Comparison of ENCODE assay signal across 1 cellular context in the genomic region with DNA sequence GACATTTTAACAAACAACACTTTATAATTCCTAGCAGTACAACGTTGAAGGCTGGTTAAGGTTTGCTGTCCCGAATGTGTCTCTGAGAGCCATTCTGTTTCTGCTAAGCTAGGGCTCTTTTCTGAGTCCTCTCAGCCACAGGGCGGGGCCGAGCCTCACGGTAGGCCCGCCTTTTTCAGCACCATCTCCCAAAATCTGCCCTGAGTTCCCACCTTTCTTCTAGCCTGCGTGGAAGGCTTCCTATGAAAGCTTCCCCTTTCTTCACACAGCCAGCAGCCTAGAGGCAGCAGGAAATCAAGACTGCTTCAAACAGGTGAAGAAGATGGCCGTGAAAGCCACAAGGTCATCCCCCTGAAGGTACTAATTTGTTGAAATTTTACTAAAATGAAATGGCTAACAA.
TF ChIP-seq lines count a peak whose summit lies in the region.

No MANE protein-coding gene starts in this region.

TF ChIP-seq in GM23338, 12 proteins besides CTCF, POLR2A, EP300 and RAD21:
- TF ChIP-seq STAT1 (IDR thresholded peaks at IDR 0.05; ENCODE audit: unreplicated experiment) (no peak), EZH2phosphoT487 (IDR thresholded peaks at IDR 0.05; ENCODE audit: unreplicated experiment) (no peak), ZNF331 (CRISPR knock-in tag; IDR thresholded peaks at IDR 0.05; ENCODE audit: low read depth) (no peak), NANOG (IDR thresholded peaks at IDR 0.05; ENCODE audit: borderline replicate concordance) (no peak), EZH2 (IDR thresholded peaks at IDR 0.05; ENCODE audit: low read depth, unreplicated experiment) (no peak), POLR2AphosphoS5 (IDR thresholded peaks at IDR 0.05; ENCODE audit: low read depth) (no peak), CREB1 (CRISPR knock-in tag; IDR thresholded peaks at IDR 0.05; ENCODE audit: low read depth) (no peak), ZNF114 (CRISPR knock-in tag; IDR thresholded peaks at IDR 0.05) (no peak), JUNB (IDR thresholded peaks at IDR 0.05; ENCODE audit: unreplicated experiment) (no peak)
- TF ChIP-seq, protein P1, sequence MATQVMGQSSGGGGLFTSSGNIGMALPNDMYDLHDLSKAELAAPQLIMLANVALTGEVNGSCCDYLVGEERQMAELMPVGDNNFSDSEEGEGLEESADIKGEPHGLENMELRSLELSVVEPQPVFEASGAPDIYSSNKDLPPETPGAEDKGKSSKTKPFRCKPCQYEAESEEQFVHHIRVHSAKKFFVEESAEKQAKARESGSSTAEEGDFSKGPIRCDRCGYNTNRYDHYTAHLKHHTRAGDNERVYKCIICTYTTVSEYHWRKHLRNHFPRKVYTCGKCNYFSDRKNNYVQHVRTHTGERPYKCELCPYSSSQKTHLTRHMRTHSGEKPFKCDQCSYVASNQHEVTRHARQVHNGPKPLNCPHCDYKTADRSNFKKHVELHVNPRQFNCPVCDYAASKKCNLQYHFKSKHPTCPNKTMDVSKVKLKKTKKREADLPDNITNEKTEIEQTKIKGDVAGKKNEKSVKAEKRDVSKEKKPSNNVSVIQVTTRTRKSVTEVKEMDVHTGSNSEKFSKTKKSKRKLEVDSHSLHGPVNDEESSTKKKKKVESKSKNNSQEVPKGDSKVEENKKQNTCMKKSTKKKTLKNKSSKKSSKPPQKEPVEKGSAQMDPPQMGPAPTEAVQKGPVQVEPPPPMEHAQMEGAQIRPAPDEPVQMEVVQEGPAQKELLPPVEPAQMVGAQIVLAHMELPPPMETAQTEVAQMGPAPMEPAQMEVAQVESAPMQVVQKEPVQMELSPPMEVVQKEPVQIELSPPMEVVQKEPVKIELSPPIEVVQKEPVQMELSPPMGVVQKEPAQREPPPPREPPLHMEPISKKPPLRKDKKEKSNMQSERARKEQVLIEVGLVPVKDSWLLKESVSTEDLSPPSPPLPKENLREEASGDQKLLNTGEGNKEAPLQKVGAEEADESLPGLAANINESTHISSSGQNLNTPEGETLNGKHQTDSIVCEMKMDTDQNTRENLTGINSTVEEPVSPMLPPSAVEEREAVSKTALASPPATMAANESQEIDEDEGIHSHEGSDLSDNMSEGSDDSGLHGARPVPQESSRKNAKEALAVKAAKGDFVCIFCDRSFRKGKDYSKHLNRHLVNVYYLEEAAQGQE (IDR thresholded peaks at IDR 0.05; ENCODE audit: unreplicated experiment): no peak
- TF ChIP-seq, protein P2, sequence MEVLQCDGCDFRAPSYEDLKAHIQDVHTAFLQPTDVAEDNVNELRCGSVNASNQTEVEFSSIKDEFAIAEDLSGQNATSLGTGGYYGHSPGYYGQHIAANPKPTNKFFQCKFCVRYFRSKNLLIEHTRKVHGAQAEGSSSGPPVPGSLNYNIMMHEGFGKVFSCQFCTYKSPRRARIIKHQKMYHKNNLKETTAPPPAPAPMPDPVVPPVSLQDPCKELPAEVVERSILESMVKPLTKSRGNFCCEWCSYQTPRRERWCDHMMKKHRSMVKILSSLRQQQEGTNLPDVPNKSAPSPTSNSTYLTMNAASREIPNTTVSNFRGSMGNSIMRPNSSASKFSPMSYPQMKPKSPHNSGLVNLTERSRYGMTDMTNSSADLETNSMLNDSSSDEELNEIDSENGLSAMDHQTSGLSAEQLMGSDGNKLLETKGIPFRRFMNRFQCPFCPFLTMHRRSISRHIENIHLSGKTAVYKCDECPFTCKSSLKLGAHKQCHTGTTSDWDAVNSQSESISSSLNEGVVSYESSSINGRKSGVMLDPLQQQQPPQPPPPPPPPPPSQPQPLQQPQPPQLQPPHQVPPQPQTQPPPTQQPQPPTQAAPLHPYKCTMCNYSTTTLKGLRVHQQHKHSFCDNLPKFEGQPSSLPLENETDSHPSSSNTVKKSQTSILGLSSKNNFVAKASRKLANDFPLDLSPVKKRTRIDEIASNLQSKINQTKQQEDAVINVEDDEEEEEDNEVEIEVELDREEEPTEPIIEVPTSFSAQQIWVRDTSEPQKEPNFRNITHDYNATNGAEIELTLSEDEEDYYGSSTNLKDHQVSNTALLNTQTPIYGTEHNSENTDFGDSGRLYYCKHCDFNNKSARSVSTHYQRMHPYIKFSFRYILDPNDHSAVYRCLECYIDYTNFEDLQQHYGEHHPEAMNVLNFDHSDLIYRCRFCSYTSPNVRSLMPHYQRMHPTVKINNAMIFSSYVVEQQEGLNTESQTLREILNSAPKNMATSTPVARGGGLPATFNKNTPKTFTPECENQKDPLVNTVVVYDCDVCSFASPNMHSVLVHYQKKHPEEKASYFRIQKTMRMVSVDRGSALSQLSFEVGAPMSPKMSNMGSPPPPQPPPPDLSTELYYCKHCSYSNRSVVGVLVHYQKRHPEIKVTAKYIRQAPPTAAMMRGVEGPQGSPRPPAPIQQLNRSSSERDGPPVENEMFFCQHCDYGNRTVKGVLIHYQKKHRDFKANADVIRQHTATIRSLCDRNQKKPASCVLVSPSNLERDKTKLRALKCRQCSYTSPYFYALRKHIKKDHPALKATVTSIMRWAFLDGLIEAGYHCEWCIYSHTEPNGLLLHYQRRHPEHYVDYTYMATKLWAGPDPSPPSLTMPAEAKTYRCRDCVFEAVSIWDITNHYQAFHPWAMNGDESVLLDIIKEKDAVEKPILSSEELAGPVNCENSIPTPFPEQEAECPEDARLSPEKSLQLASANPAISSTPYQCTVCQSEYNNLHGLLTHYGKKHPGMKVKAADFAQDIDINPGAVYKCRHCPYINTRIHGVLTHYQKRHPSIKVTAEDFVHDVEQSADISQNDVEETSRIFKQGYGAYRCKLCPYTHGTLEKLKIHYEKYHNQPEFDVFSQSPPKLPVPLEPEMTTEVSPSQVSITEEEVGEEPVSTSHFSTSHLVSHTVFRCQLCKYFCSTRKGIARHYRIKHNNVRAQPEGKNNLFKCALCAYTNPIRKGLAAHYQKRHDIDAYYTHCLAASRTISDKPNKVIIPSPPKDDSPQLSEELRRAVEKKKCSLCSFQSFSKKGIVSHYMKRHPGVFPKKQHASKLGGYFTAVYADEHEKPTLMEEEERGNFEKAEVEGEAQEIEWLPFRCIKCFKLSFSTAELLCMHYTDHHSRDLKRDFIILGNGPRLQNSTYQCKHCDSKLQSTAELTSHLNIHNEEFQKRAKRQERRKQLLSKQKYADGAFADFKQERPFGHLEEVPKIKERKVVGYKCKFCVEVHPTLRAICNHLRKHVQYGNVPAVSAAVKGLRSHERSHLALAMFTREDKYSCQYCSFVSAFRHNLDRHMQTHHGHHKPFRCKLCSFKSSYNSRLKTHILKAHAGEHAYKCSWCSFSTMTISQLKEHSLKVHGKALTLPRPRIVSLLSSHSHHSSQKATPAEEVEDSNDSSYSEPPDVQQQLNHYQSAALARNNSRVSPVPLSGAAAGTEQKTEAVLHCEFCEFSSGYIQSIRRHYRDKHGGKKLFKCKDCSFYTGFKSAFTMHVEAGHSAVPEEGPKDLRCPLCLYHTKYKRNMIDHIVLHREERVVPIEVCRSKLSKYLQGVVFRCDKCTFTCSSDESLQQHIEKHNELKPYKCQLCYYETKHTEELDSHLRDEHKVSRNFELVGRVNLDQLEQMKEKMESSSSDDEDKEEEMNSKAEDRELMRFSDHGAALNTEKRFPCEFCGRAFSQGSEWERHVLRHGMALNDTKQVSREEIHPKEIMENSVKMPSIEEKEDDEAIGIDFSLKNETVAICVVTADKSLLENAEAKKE (CRISPR knock-in tag; IDR thresholded peaks at IDR 0.05): no peak
- TF ChIP-seq, protein P3, sequence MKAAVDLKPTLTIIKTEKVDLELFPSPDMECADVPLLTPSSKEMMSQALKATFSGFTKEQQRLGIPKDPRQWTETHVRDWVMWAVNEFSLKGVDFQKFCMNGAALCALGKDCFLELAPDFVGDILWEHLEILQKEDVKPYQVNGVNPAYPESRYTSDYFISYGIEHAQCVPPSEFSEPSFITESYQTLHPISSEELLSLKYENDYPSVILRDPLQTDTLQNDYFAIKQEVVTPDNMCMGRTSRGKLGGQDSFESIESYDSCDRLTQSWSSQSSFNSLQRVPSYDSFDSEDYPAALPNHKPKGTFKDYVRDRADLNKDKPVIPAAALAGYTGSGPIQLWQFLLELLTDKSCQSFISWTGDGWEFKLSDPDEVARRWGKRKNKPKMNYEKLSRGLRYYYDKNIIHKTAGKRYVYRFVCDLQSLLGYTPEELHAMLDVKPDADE (IDR thresholded peaks at IDR 0.05): no peak
